ENCODE assay signal across 9 cellular contexts in the genomic region with DNA sequence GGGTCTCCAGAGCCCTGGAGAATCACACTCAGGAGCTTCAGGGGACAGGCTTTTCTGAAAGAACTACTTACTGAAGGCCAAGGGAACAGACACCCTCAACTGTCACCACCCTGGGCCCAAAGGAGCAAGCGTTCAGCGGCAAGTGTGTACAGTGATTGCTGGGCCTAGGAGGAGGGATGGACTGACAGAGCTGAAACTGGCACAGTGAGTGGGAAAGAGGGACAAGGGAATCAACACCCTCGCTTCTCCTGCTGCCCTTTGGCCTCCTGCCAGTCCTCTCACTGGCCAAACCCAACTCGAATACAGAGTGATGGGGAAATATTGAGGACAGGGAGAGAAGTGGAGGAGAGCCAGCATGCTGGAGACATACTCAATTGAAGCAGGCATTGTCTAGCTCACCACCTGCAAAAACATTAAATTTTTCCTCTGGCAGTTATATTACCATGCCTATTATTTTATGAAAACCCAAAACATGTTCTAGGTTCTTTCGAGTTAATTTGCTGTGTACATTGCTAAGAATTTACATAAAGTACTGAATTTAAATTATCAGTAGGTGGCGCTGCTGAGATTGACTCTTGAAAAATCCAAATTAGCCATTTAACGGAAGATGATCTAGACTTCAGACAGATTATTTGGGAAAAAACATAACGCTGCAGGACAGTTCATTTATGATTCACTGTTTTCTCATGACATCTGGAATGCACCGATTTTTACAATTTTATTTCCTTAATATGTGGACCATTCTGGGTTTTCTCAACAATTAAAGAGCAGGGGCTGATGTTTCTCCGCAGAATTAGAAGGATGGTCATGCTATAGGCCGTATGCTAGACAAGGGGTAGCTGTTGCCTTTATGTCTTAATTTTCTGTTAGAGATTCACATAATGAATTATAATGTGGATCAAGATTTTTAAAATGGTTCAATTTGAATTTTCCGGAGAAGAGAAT. TPM values are rescaled to one million over a fixed set of nuclear protein-coding genes. Genes with fewer than 3 reads are reported as not detected.
A peak's percentile ranks its signal among the peaks of the same experiment; 100 is the strongest.
DNase-seq lines count a peak whose midpoint lies in the region; ATAC-seq and TF ChIP-seq lines count a peak whose summit lies in the region.
"Had no signal": no experiment of that assay in that cellular context is flagged by ENCODE, and none has a peak within 500 bp of the region (broad histone marks: within the 10 kb centered on the region; RNA-seq: fewer than 3 reads in every experiment).

No MANE protein-coding gene starts in this region.

- no peak overlapping the region for H2BK12ac ChIP-seq in H9 (ENCODE audit: insufficient read length, low read depth, low read length)

- no peak overlapping the region for H2BK120ac ChIP-seq in H9 (ENCODE audit: low read depth, low read length, poor library complexity, severe bottlenecking)

- H3T11ph ChIP-seq in H9 (ENCODE audit: low read length) = no peak overlapping the region

- no CpG with 5 or more reads among the region's 12 CpGs for WGBS in H9 (ENCODE audit: extremely low coverage, insufficient read length, low lambda C conversion rate)
- WGBS in psoas muscle, 3 donors = 40 to 48% (median 44%) methylated on average over 12 of the region's 12 CpGs

- no peak overlapping the region for H4K8ac ChIP-seq in H9 (replicated peaks; ENCODE audit: insufficient read length, low read depth, low read length)

- no peak overlapping the region for H3K27ac Mint-ChIP-seq in CD4-positive, alpha-beta T cell
- H3K27ac Mint-ChIP-seq in H9 = no peak overlapping the region
- H3K27ac Mint-ChIP-seq: memory B cell had no signal

- no peaks in the 10 kb centered on the region for H3K4me1 ChIP-seq in H9 (ENCODE audit: insufficient read depth, low read length)
- peaks cover 29% of the 10 kb centered on the region for H3K4me1 ChIP-seq in psoas muscle

- intact Hi-C loops in CD4-positive, alpha-beta T cell (cut with DNase I, micrococcal nuclease) = no loop called here
- intact Hi-C loops in psoas muscle (cut with DNase I) = loop anchor here in 1 of 2 donors (5.0 kb wide), 1 partner anchor 135 kb away; no protein-coding TSS in a partner anchor

- H3K27ac ChIP-seq in CD4-positive, alpha-beta T cell (ENCODE audit: low read depth, low read length) = no peak overlapping the region
- H3K27ac ChIP-seq in H9 (ENCODE audit: insufficient read length, low read depth, low read length) = no peak overlapping the region
- H3K27ac ChIP-seq in SK-N-MC = no peak overlapping the region
- H3K27ac ChIP-seq in psoas muscle = no peak overlapping the region

- H3K36me3 Mint-ChIP-seq in CD4-positive, alpha-beta T cell (ENCODE audit: low read depth) = no peaks in the 10 kb centered on the region
- H3K36me3 Mint-ChIP-seq in H9 (ENCODE audit: insufficient read depth in 1 of 3, low read depth in 3 of 3) = no peaks in the 10 kb centered on the region
- H3K36me3 Mint-ChIP-seq: memory B cell had no signal

- no peaks in the 10 kb centered on the region for H3K23me2 ChIP-seq in H9 (ENCODE audit: insufficient read length, low read depth, low read length, poor library complexity, severe bottlenecking)

- no peaks in the 10 kb centered on the region for H3K79me2 ChIP-seq in H9 (ENCODE audit: insufficient read depth, low read length)

- H3K23ac ChIP-seq in H9 (ENCODE audit: insufficient read length, low read depth, low read length) = no peak overlapping the region

- CTCF ChIA-PET in CD4-positive, alpha-beta T cell (lab: Charles Lee) = interaction anchor here (0.6 to 1.4 kb wide), 3 partner anchors 104 to 920 kb away, joined by 3 to 4 read pairs (median 3); a partner anchor contains a TSS

- no peaks in the 10 kb centered on the region for H3K36me3 ChIP-seq in SK-N-MC (ENCODE audit: insufficient read depth, low read length)
- no peaks in the 10 kb centered on the region for H3K36me3 ChIP-seq in psoas muscle (ENCODE audit: insufficient read depth in 1 of 2, low read depth in 1 of 2)

- ATAC-seq in CD4-positive, alpha-beta T cell (ENCODE audit: poor library complexity) = no peak
- ATAC-seq in psoas muscle (peak; percentile 21 to 42 (median 30)), HG02623 (IDR thresholded peaks at IDR 0.05; ENCODE audit: unreplicated experiment) (no peak), HG03460 (IDR thresholded peaks at IDR 0.05; ENCODE audit: unreplicated experiment) (no peak)

- H3K27me3 Mint-ChIP-seq in CD4-positive, alpha-beta T cell = no peaks in the 10 kb centered on the region
- no peaks in the 10 kb centered on the region for H3K27me3 Mint-ChIP-seq in H9 (ENCODE audit: low read depth)
- H3K27me3 Mint-ChIP-seq: memory B cell had no signal

- H3K4me3 ChIP-seq in SK-N-MC (no peak overlapping the region), fibroblast of villous mesenchyme (ENCODE audit: low read depth, low read length) (no peak overlapping the region), psoas muscle (no peak overlapping the region)

- H2AK5ac ChIP-seq in H9 (ENCODE audit: insufficient read length, low read length) = no peak overlapping the region

- H2BK5ac ChIP-seq in H9 (ENCODE audit: insufficient read length, low read length) = no peak overlapping the region

- no peak for DNase-seq in CD4-positive, alpha-beta T cell
- DNase-seq in H9 (no peak), SK-N-MC (ENCODE audit: low read depth, low spot score) (peak; percentile 10), fibroblast of villous mesenchyme (ENCODE audit: low read depth) (peak; percentile 48), psoas muscle (peak; percentile 37 to 67)
- DNase-seq in stimulated activated CD4-positive, alpha-beta T cell treated with anti-CD3 and anti-CD28 coated beads, Interleukin-4, amount 100 ng/mL, for 4 hours = no peak

- TF ChIP-seq CTCF in CD4-positive, alpha-beta T cell (IDR thresholded peaks at IDR 0.05) = peak; percentile 79
- TF ChIP-seq CTCF in H9 (conservative IDR thresholded peaks at IDR 0.05) (peak; percentile 73), fibroblast of villous mesenchyme (IDR thresholded peaks at IDR 0.05; ENCODE audit: insufficient read depth, low read depth, low read length) (peak; percentile 64), psoas muscle (IDR thresholded peaks at IDR 0.05) (peak; percentile 62)

- H3K56ac ChIP-seq in H9 (ENCODE audit: insufficient read length, low read depth, low read length) = no peak overlapping the region

- H3K79me1 ChIP-seq in H9 (ENCODE audit: insufficient read depth, low read depth, low read length, poor library complexity, severe bottlenecking) = no peaks in the 10 kb centered on the region

- H3K4ac ChIP-seq in H9 (ENCODE audit: low read depth, low read length) = no peak overlapping the region

- H3K9me3 Mint-ChIP-seq in CD4-positive, alpha-beta T cell = no peaks in the 10 kb centered on the region
- H3K9me3 Mint-ChIP-seq in H9 = no peaks in the 10 kb centered on the region
- H3K9me3 Mint-ChIP-seq: memory B cell had no signal

- no peaks in the 10 kb centered on the region for H4K20me1 ChIP-seq in H9 (ENCODE audit: control insufficient read depth, insufficient read depth, insufficient read length)

- POLR2A ChIA-PET in CD4-positive, alpha-beta T cell (lab: Charles Lee) = no interaction called here

- H2BK15ac ChIP-seq in H9 (ENCODE audit: low read depth, low read length) = no peak overlapping the region

- no peak overlapping the region for H4K5ac ChIP-seq in H9 (ENCODE audit: insufficient read length, low read depth, low read length)

- no peak overlapping the region for H3K14ac ChIP-seq in H9 (ENCODE audit: insufficient read depth, low read length)

- no peaks in the 10 kb centered on the region for H3K4me1 Mint-ChIP-seq in CD4-positive, alpha-beta T cell (ENCODE audit: low read depth)
- no peaks in the 10 kb centered on the region for H3K4me1 Mint-ChIP-seq in H9
- H3K4me1 Mint-ChIP-seq: memory B cell had no signal

- H3K4me3 Mint-ChIP-seq in CD4-positive, alpha-beta T cell = no peak overlapping the region
- no peak overlapping the region for H3K4me3 Mint-ChIP-seq in H9
- H3K4me3 Mint-ChIP-seq: memory B cell had no signal

- no peak overlapping the region for H2BK20ac ChIP-seq in H9 (ENCODE audit: low read depth, low read length, poor library complexity, severe bottlenecking)

- H3K9ac ChIP-seq in H9 (ENCODE audit: extremely low read depth, insufficient read length, low read length) (no peak overlapping the region), SK-N-MC (ENCODE audit: insufficient read length) (no peak overlapping the region)

- H3K9me3 ChIP-seq in CD4-positive, alpha-beta T cell (ENCODE audit: control insufficient read depth, low read length) = no peaks in the 10 kb centered on the region
- H3K9me3 ChIP-seq in H9 (ENCODE audit: control insufficient read depth, low read depth, low read length) = no peaks in the 10 kb centered on the region
- no peaks in the 10 kb centered on the region for H3K9me3 ChIP-seq in SK-N-MC (ENCODE audit: low read depth, low read length)
- no peaks in the 10 kb centered on the region for H3K9me3 ChIP-seq in psoas muscle

- no peaks in the 10 kb centered on the region for H3K27me3 ChIP-seq in CD4-positive, alpha-beta T cell (ENCODE audit: control insufficient read depth, insufficient read depth, low read length)
- no peaks in the 10 kb centered on the region for H3K27me3 ChIP-seq in H9 (ENCODE audit: insufficient read depth, low read length)
- H3K27me3 ChIP-seq in psoas muscle (ENCODE audit: insufficient read depth in 3 of 3, low read length in 2 of 3) = no peaks in the 10 kb centered on the region

- H3K4me2 ChIP-seq in H9 (ENCODE audit: insufficient read depth, insufficient read length, low read length) = no peak overlapping the region

- H4K91ac ChIP-seq in H9 (ENCODE audit: insufficient read length, low read depth, low read length) = no peak overlapping the region

- no peak overlapping the region for H2AFZ ChIP-seq in H9 (ENCODE audit: low read length)

- H3K18ac ChIP-seq in H9 (ENCODE audit: insufficient read length, low read depth, low read length) = no peak overlapping the region

RNA-seq across cellular contexts. Expression of a gene that starts 14.7 kb away (rescaled TPM):
- total RNA-seq in CD4-positive, alpha-beta T cell = under 1 TPM; 0.05 to 0.06 TPM
- total RNA-seq in H9 (2021) (not detected in 2 replicates), fibroblast of villous mesenchyme (under 0.01 TPM in 2 replicates), psoas muscle (1 to 10 TPM in 1 of 4 donors, under 1 TPM in 3; 0.20 to 1.0 (median 0.59) TPM)
- under 1 TPM; 0.15 to 0.93 (median 0.42) TPM for polyA plus RNA-seq in psoas muscle

Comparison
In these comparisons a context has a peak if more than half of its experiments do, and no peak if none do; other contexts are left out.
1. ATAC-seq: peak in psoas muscle (4 of 4); none in CD4-positive, alpha-beta T cell (single experiment), HG02623 (single experiment) and HG03460 (single experiment).
2. DNase-seq: peak in SK-N-MC (single experiment), fibroblast of villous mesenchyme (single experiment) and psoas muscle (2 of 2); none in CD4-positive, alpha-beta T cell (0 of 10), H9 (single experiment) and stimulated activated CD4-positive, alpha-beta T cell treated with anti-CD3 and anti-CD28 coated beads, Interleukin-4, amount 100 ng/mL, for 4 hours (0 of 2).
3. Peak in every context shown above with its lines, with median percentiles within 50 percentile points of each other: CTCF ChIP-seq.